ENCODE assay signal across 25 cellular contexts in genomic region chr18:32763306-32763705, GRCh38. TPM values are rescaled to one million over a fixed set of nuclear protein-coding genes. Genes with fewer than 3 reads are reported as not detected.
"Had no signal": no experiment of that assay in that cellular context is flagged by ENCODE, and none has a peak within 500 bp of the region (broad histone marks: within the 10 kb centered on the region; RNA-seq: fewer than 3 reads in every experiment).

No MANE protein-coding gene starts in this region.

- H3K9me3 ChIP-seq: left ventricle myocardium inferior, lower lobe of right lung, prostate gland, spleen, stomach, thoracic aorta, transverse colon had no signal

- DNase-seq: cortex of kidney; dorsolateral prefrontal cortex; effector CD8-positive, alpha-beta T cell; foreskin melanocyte; head of caudate nucleus; kidney; left cardiac atrium; left ventricle myocardium inferior; lower lobe of right lung; mesenchymal stem cell; naive thymus-derived CD4-positive, alpha-beta T cell; nephron progenitor cell; spleen; stimulated activated CD4-positive, alpha-beta T cell treated with anti-CD3 and anti-CD28 coated beads, Interleukin-15, amount 100 ng/mL, for 24 hours; stimulated activated CD4-positive, alpha-beta T cell treated with anti-CD3 and anti-CD28 coated beads, Interleukin-1b, Interleukin-23, amount 100 ng/mL, for 48 hours; stimulated activated CD4-positive, alpha-beta T cell treated with anti-CD3 and anti-CD28 coated beads, Interleukin-4, amount 100 ng/mL, for 24 hours; stimulated activated naive CD4-positive, alpha-beta T cell; stomach; substantia nigra; transverse colon had no signal

- H3K27ac ChIP-seq: dorsolateral prefrontal cortex, hepatocyte, left ventricle myocardium inferior, lower lobe of right lung, parathyroid adenoma, prostate gland, stomach, thoracic aorta, transverse colon had no signal

- H3K4me1 ChIP-seq: left ventricle myocardium inferior, lower lobe of right lung, parathyroid adenoma, prostate gland, stomach, transverse colon had no signal

- H3K4me3 Mint-ChIP-seq: naive thymus-derived CD4-positive, alpha-beta T cell; nephron progenitor cell had no signal

- H3K36me3 Mint-ChIP-seq: naive thymus-derived CD4-positive, alpha-beta T cell had no signal

- H3K4me3 ChIP-seq: dorsolateral prefrontal cortex, hepatocyte, left ventricle myocardium inferior, lower lobe of right lung, prostate gland, spleen, stomach, thoracic aorta, transverse colon had no signal

- H3K27me3 ChIP-seq: spleen had no signal

- H3K9me3 Mint-ChIP-seq: naive thymus-derived CD4-positive, alpha-beta T cell; nephron progenitor cell had no signal

- H3K36me3 ChIP-seq: left ventricle myocardium inferior, lower lobe of right lung, prostate gland, spleen, stomach, thoracic aorta, transverse colon had no signal

- ATAC-seq: left cardiac atrium; lower lobe of right lung; naive thymus-derived CD4-positive, alpha-beta T cell; sciatic nerve had no signal

- H3K27ac Mint-ChIP-seq: naive thymus-derived CD4-positive, alpha-beta T cell; nephron progenitor cell had no signal

RNA-seq across cellular contexts. Expression of gene KLHL14, which starts 9.5 kb away (rescaled TPM):
- total RNA-seq: left ventricle myocardium inferior had no signal
